ENCODE assay signal across 19 cellular contexts in genomic region chr20:10972219-10972860, GRCh38.
DNase-seq lines count a peak whose midpoint lies in the region; ATAC-seq, FAIRE-seq and TF ChIP-seq lines count a peak whose summit lies in the region.
"Had no signal": no experiment of that assay in that cellular context is flagged by ENCODE, and none has a peak within 500 bp of the region (broad histone marks: within the 10 kb centered on the region; RNA-seq: fewer than 3 reads in every experiment).

No MANE protein-coding gene starts in this region.

- DNase-seq in A549 (ENCODE audit: low read depth in 1 of 2, low spot score in 1 of 2) (no peak), H9 (no peak), brain microvascular endothelial cell (no peak), mesenchymal stem cell (no peak), CD14-positive monocyte (ENCODE audit: low spot score) (no peak), NCI-H1436 (lab: John Stamatoyannopoulos, UW) (no peak)
- DNase-seq in activated CD4-positive, alpha-beta T cell treated with anti-CD3 and anti-CD28 coated beads, Interleukin-2, amount 50 U/mL, for 48 hours = no peak
- DNase-seq: DMS 273 treated with DMSO at 0.1 percent for 48 hours, GDM1, GM23248, HCEC 1CT, MM.1S, NCI-H1092 treated with DMSO at 0.1 percent for 48 hours, NCI-H1694, NCI-H2081 treated with DMSO at 0.1 percent for 48 hours, NCI-H446 treated with DMSO at 0.1 percent for 48 hours, NCI-H69, RPMI8226, SIG-M5 had no signal

- H3K9me3 Mint-ChIP-seq in H9 (peaks cover 0 to 2% of the 10 kb centered on the region in 2 experiments; a peak in 1 of 5 replicates), CD14-positive monocyte (peaks cover 0 to 8% (median 0%) of the 10 kb centered on the region in 7 donors)

- no peak overlapping the region for H2BK20ac ChIP-seq in H9 (ENCODE audit: low read depth, low read length, poor library complexity, severe bottlenecking)

- in situ Hi-C loops in brain microvascular endothelial cell (cut with HindIII; ENCODE audit: low pct_ligation_motif_present, low sequenced_read_pairs) = no loop called here

- peak; percentile 32 for FAIRE-seq in A549 (lab: Jason Lieb, UNC)

- no peak overlapping the region for H2BK15ac ChIP-seq in H9 (ENCODE audit: low read depth, low read length)
- no peak overlapping the region for H2BK15ac ChIP-seq in mesenchymal stem cell (ENCODE audit: low read depth, poor library complexity, severe bottlenecking)

- H3K23me2 ChIP-seq in H9 (ENCODE audit: insufficient read length, low read depth, low read length, poor library complexity, severe bottlenecking) = no peaks in the 10 kb centered on the region

- no peaks in the 10 kb centered on the region for H3K79me1 ChIP-seq in H9 (ENCODE audit: insufficient read depth, low read depth, low read length, poor library complexity, severe bottlenecking)
- H3K79me1 ChIP-seq in mesenchymal stem cell (replicated peaks; ENCODE audit: low read length, poor library complexity, severe bottlenecking) = no peaks in the 10 kb centered on the region

- H3K9me3 ChIP-seq in A549 = no peaks in the 10 kb centered on the region
- H3K9me3 ChIP-seq in H9 (ENCODE audit: control insufficient read depth, low read depth, low read length) = no peaks in the 10 kb centered on the region
- H3K9me3 ChIP-seq in mesenchymal stem cell (ENCODE audit: control insufficient read depth, low read length) = no peaks in the 10 kb centered on the region

- H3K18ac ChIP-seq in H9 (ENCODE audit: insufficient read length, low read depth, low read length) (no peak overlapping the region), mesenchymal stem cell (ENCODE audit: low read depth in 1 of 2, low read length in 2 of 2) (no peak overlapping the region)

- H3K4me1 Mint-ChIP-seq in H9 = peaks cover 4 to 7% of the 10 kb centered on the region in 2 experiments; a peak in 3 of 4 replicates
- no peaks in the 10 kb centered on the region for H3K4me1 Mint-ChIP-seq in CD14-positive monocyte

- no peak overlapping the region for H3K4ac ChIP-seq in H9 (ENCODE audit: low read depth, low read length)
- no peak overlapping the region for H3K4ac ChIP-seq in mesenchymal stem cell (ENCODE audit: low read depth in 1 of 2, low read length in 2 of 2)

- H4K91ac ChIP-seq in H9 (ENCODE audit: insufficient read length, low read depth, low read length) (no peak overlapping the region), mesenchymal stem cell (ENCODE audit: low read length) (no peak overlapping the region)

- H3K36me3 ChIP-seq in brain microvascular endothelial cell (replicated peaks) (no peaks in the 10 kb centered on the region), mesenchymal stem cell (ENCODE audit: control insufficient read depth in 1 of 2, insufficient read depth in 2 of 2, low read depth in 1 of 2, low read length in 2 of 2) (no peaks in the 10 kb centered on the region)

- TF ChIP-seq POLR2A in A549 (IDR thresholded peaks at IDR 0.05; ENCODE audit: low read length) = no peak

- H3K4me3 ChIP-seq in A549 = no peak overlapping the region
- no peak overlapping the region for H3K4me3 ChIP-seq in brain microvascular endothelial cell (ENCODE audit: low read depth, low read length)
- H3K4me3 ChIP-seq in mesenchymal stem cell (ENCODE audit: insufficient read depth in 1 of 2, low read depth in 1 of 2, low read length in 2 of 2) = no peak overlapping the region
- H3K4me3 ChIP-seq: GM23248 had no signal

- H3K27ac ChIP-seq in A549 (no peak overlapping the region), H9 (ENCODE audit: insufficient read length, low read depth, low read length) (no peak overlapping the region), brain microvascular endothelial cell (no peak overlapping the region), mesenchymal stem cell (ENCODE audit: low read length, poor library complexity, severe bottlenecking) (no peak overlapping the region)
- H3K27ac ChIP-seq: GM23248 had no signal

- no peak overlapping the region for H4K5ac ChIP-seq in H9 (ENCODE audit: insufficient read length, low read depth, low read length)

- TF ChIP-seq EP300 in A549 (IDR thresholded peaks at IDR 0.05) = no peak

- H3K4me2 ChIP-seq in A549 = no peak overlapping the region
- no peak overlapping the region for H3K4me2 ChIP-seq in H9 (ENCODE audit: insufficient read depth, insufficient read length, low read length)
- H3K4me2 ChIP-seq in mesenchymal stem cell (ENCODE audit: low read length, poor library complexity, severe bottlenecking) = no peak overlapping the region

- no peak overlapping the region for H3K14ac ChIP-seq in H9 (ENCODE audit: insufficient read depth, low read length)
- no peak overlapping the region for H3K14ac ChIP-seq in mesenchymal stem cell (ENCODE audit: low read length in 2 of 2)

- H2AK5ac ChIP-seq in H9 (ENCODE audit: insufficient read length, low read length) = no peak overlapping the region
- peak overlapping the region; percentile 17 for H2AK5ac ChIP-seq in mesenchymal stem cell (ENCODE audit: low read length, severe bottlenecking)

- H2AFZ ChIP-seq in H9 (ENCODE audit: low read length) = no peak overlapping the region
- no peak overlapping the region for H2AFZ ChIP-seq in mesenchymal stem cell (ENCODE audit: low read depth, low read length)
- H2AFZ ChIP-seq: GM23248 had no signal

- POLR2A ChIA-PET in A549 (lab: Yijun Ruan, JAX) = no interaction called here

- H3K79me2 ChIP-seq in H9 (ENCODE audit: insufficient read depth, low read length) = no peaks in the 10 kb centered on the region

- H3K9ac ChIP-seq in H9 (ENCODE audit: extremely low read depth, insufficient read length, low read length) (no peak overlapping the region), mesenchymal stem cell (ENCODE audit: low read length) (no peak overlapping the region)
- H3K9ac ChIP-seq: GM23248 had no signal

- H4K20me1 ChIP-seq in H9 (ENCODE audit: control insufficient read depth, insufficient read depth, insufficient read length) = no peaks in the 10 kb centered on the region

- ATAC-seq in A549 = no peak

- H3K36me3 Mint-ChIP-seq in H9 (ENCODE audit: insufficient read depth in 1 of 3, low read depth in 3 of 3) (no peaks in the 10 kb centered on the region), CD14-positive monocyte (no peaks in the 10 kb centered on the region)

- H2BK12ac ChIP-seq in H9 (ENCODE audit: insufficient read length, low read depth, low read length) (no peak overlapping the region), mesenchymal stem cell (ENCODE audit: low read length in 2 of 2) (no peak overlapping the region)

- no peak for TF ChIP-seq CTCF in A549 (IDR thresholded peaks at IDR 0.05)
- TF ChIP-seq CTCF in H9 (conservative IDR thresholded peaks at IDR 0.05) = peak; percentile 19; the same call in 1 of the 3 replicates
- peak; percentile 23 for TF ChIP-seq CTCF in brain microvascular endothelial cell (IDR thresholded peaks at IDR 0.05; ENCODE audit: low read depth, low read length, missing control alignments)
- TF ChIP-seq CTCF in CD14-positive monocyte (IDR thresholded peaks at IDR 0.05) = no peak

- no peak overlapping the region for H2BK120ac ChIP-seq in H9 (ENCODE audit: low read depth, low read length, poor library complexity, severe bottlenecking)
- H2BK120ac ChIP-seq in mesenchymal stem cell (ENCODE audit: low read depth, low read length) = no peak overlapping the region

- CTCF ChIA-PET in A549 (lab: Yijun Ruan, JAX) = interaction anchor here (1.2 to 1.5 kb wide), 3 partner anchors 12 to 233 kb away, joined by 3 to 4 read pairs (median 4); no protein-coding TSS in a partner anchor

- H4K8ac ChIP-seq in H9 (replicated peaks; ENCODE audit: insufficient read length, low read depth, low read length) (no peak overlapping the region), mesenchymal stem cell (ENCODE audit: low read length) (no peak overlapping the region)

- no peak overlapping the region for H3K23ac ChIP-seq in H9 (ENCODE audit: insufficient read length, low read depth, low read length)
- no peak overlapping the region for H3K23ac ChIP-seq in mesenchymal stem cell (ENCODE audit: low read length in 2 of 2)

- H3K4me1 ChIP-seq in A549 = no peaks in the 10 kb centered on the region
- no peaks in the 10 kb centered on the region for H3K4me1 ChIP-seq in H9 (ENCODE audit: insufficient read depth, low read length)
- H3K4me1 ChIP-seq in mesenchymal stem cell (ENCODE audit: control insufficient read depth, insufficient read depth, low read depth, low read length) = no peaks in the 10 kb centered on the region

- no peak overlapping the region for H3K27ac Mint-ChIP-seq in H9
- H3K27ac Mint-ChIP-seq in CD14-positive monocyte = no peak overlapping the region

- no peaks in the 10 kb centered on the region for H3K27me3 Mint-ChIP-seq in H9 (ENCODE audit: low read depth)
- peaks cover 0 to 1% (median 0%) of the 10 kb centered on the region in 3 donors for H3K27me3 Mint-ChIP-seq in CD14-positive monocyte (ENCODE audit: low read depth in 3 of 3)

- no peak for TF ChIP-seq RAD21 in A549 (conservative IDR thresholded peaks at IDR 0.05 in 1 of 2, IDR thresholded peaks at IDR 0.05 in 1 of 2)

- H3K4me3 Mint-ChIP-seq in H9 = no peak overlapping the region
- no peak overlapping the region for H3K4me3 Mint-ChIP-seq in CD14-positive monocyte

- intact Hi-C loops in CD14-positive monocyte (cut with micrococcal nuclease) = no loop called here

- H3K27me3 ChIP-seq in H9 (ENCODE audit: insufficient read depth, low read length) (no peaks in the 10 kb centered on the region), brain microvascular endothelial cell (replicated peaks) (no peaks in the 10 kb centered on the region), mesenchymal stem cell (ENCODE audit: control insufficient read depth in 1 of 2, insufficient read depth in 1 of 2, low read length in 2 of 2) (no peaks in the 10 kb centered on the region)

- 76% methylated on average over 4 of the region's 4 CpGs for WGBS in A549 (ENCODE audit: missing lambda C conversion rate)
- WGBS in H9 (ENCODE audit: extremely low coverage, insufficient read length, low lambda C conversion rate) = no CpG with 5 or more reads among the region's 4 CpGs
- WGBS in mesenchymal stem cell = 82% methylated on average over 4 of the region's 4 CpGs

- H2BK5ac ChIP-seq in H9 (ENCODE audit: insufficient read length, low read length) = no peak overlapping the region
- H2BK5ac ChIP-seq in mesenchymal stem cell (ENCODE audit: low read depth, low read length, poor library complexity, severe bottlenecking) = no peak overlapping the region

- H3K56ac ChIP-seq in H9 (ENCODE audit: insufficient read length, low read depth, low read length) = no peak overlapping the region

- no peak overlapping the region for H3T11ph ChIP-seq in H9 (ENCODE audit: low read length)

TF ChIP-seq in A549, 52 proteins besides CTCF, POLR2A, EP300 and RAD21 (continues in another document):
- no peak for TF ChIP-seq FOSL2 (IDR thresholded peaks at IDR 0.05)
- no peak for TF ChIP-seq FOSL2 (CRISPR knock-in tag; IDR thresholded peaks at IDR 0.05)
- no peak for TF ChIP-seq RCOR1 (IDR thresholded peaks at IDR 0.05; ENCODE audit: low read depth, low read length)

Comparison
In these comparisons a context has a peak if more than half of its experiments do, and no peak if none do; other contexts are left out.
1. CTCF ChIP-seq: peak in H9 (single experiment) and brain microvascular endothelial cell (single experiment); none in A549 (single experiment) and CD14-positive monocyte (single experiment).